Comparison of ENCODE assay signal across 25 cellular contexts in the genomic region with DNA sequence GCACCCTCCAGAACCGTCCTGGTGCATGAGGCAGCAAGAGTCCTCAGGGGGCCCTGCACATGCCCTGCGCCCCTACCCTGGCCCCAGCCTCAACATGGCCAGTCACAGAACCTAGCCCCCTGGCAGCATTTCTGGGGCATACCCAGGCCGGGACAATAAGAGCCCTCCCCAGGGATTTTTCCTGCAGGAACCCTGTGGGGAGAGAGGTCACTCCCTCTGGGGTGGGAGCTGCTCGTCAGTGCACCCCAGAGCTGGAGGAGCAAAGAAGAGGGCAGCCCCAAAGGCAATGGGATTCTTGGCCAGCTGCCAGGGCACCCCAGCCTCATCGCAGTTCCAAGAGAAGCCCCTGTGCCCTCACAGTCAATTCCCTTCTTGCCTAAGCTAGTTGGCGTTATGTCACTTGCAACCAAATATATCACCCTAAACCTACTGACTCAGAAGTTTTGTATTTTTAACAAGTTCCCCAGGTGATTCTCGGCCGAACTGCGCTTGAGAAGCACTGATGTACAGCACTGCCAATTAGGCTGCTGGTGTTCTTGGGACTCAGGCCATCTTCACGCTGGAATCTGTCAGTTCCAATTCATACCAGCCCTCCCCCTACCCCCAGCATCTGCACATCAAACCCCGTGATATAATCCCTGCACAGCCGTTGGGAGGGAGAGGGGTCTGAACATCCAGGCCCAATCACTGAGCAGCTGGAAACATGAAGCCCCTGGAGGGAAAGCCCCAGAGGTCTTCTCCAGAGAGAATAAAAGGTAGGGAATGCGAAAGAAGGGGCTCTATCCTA.
DNase-seq lines count a peak whose midpoint lies in the region; ATAC-seq and TF ChIP-seq lines count a peak whose summit lies in the region.
"Had no signal": no experiment of that assay in that cellular context is flagged by ENCODE, and none has a peak within 500 bp of the region (broad histone marks: within the 10 kb centered on the region; RNA-seq: fewer than 3 reads in every experiment).

No MANE protein-coding gene starts in this region.

- H3K4me3 ChIP-seq in left ventricle myocardium inferior (no peak overlapping the region), right cardiac atrium (ENCODE audit: low read length) (no peak overlapping the region)
- no peak overlapping the region for H3K4me3 ChIP-seq in CD8-positive, alpha-beta memory T cell (ENCODE audit: low read length)

- TF ChIP-seq CTCF in left ventricle myocardium inferior (IDR thresholded peaks at IDR 0.05; ENCODE audit: borderline replicate concordance): no peak

- POLR2A ChIA-PET in CD8-positive, alpha-beta memory T cell (lab: Charles Lee): no interaction called here

- intact Hi-C loops in left ventricle myocardium inferior (cut with micrococcal nuclease) (no loop called here), right cardiac atrium (cut with DNase I) (no loop called here), posterior vena cava (cut with DNase I) (no loop called here)

- 71% methylated on average over 13 of the region's 13 CpGs for WGBS in right cardiac atrium

- no peak overlapping the region for H3K27ac ChIP-seq in left ventricle myocardium inferior (replicated peaks)
- no peak overlapping the region for H3K27ac ChIP-seq in right cardiac atrium (ENCODE audit: low read length)
- H3K27ac ChIP-seq in CD8-positive, alpha-beta memory T cell (ENCODE audit: low read depth, low read length): no peak overlapping the region
- H3K27ac ChIP-seq: RWPE1 had no signal

- H3K27me3 ChIP-seq in left ventricle myocardium inferior (ENCODE audit: low read depth) (peaks cover 69% of the 10 kb centered on the region), right cardiac atrium (ENCODE audit: control insufficient read depth, insufficient read depth) (no peaks in the 10 kb centered on the region)
- H3K27me3 ChIP-seq in CD8-positive, alpha-beta memory T cell (ENCODE audit: insufficient read depth, low read length, poor library complexity, severe bottlenecking): no peaks in the 10 kb centered on the region

- CTCF ChIA-PET in CD8-positive, alpha-beta memory T cell (lab: Charles Lee): interaction anchor here (1.3 kb wide), 1 partner anchor 30 kb away, joined by 4 read pairs; no protein-coding TSS in a partner anchor

- H3K4me1 ChIP-seq in left ventricle myocardium inferior: no peaks in the 10 kb centered on the region
- no peaks in the 10 kb centered on the region for H3K4me1 ChIP-seq in right cardiac atrium (ENCODE audit: control insufficient read depth, insufficient read depth, low read length)
- no peaks in the 10 kb centered on the region for H3K4me1 ChIP-seq in CD8-positive, alpha-beta memory T cell (ENCODE audit: insufficient read depth, low read length)

- DNase-seq in left ventricle myocardium inferior (peak; percentile 10), right cardiac atrium (no peak), left kidney (ENCODE audit: low read depth, low spot score) (peak; percentile 12), posterior vena cava (ENCODE audit: low spot score) (peak; percentile 74), foreskin melanocyte (no peak)
- DNase-seq in CD8-positive, alpha-beta memory T cell: no peak
- DNase-seq: AML-193; C1 segment of cervical spinal cord; Calu3; CD8-positive, alpha-beta T cell; DMS153; GOT3; HCEC 1CT; Karpas-422; MV-4-11; NCI-H1105 treated with DMSO at 0.1 percent for 48 hours; NCI-H2081; NCI-H446; NCI-H69; NK-92 treated with Interleukin-12 subunit alpha and Interleukin-12 subunit beta, amount 100 ng/mL, for 24 hours; SIG-M5; SK-N-SH had no signal

- H3K27ac Mint-ChIP-seq in CD8-positive, alpha-beta memory T cell: no peak overlapping the region
- H3K27ac Mint-ChIP-seq: CD8-positive, alpha-beta T cell had no signal

- no peaks in the 10 kb centered on the region for H3K36me3 Mint-ChIP-seq in CD8-positive, alpha-beta memory T cell
- H3K36me3 Mint-ChIP-seq: CD8-positive, alpha-beta T cell; IgD-negative memory B cell had no signal

- peaks cover 0 to 9% (median 3%) of the 10 kb centered on the region in 5 donors for H3K9me3 Mint-ChIP-seq in CD8-positive, alpha-beta memory T cell

- no peaks in the 10 kb centered on the region for H3K4me1 Mint-ChIP-seq in CD8-positive, alpha-beta memory T cell
- H3K4me1 Mint-ChIP-seq: IgD-negative memory B cell had no signal

- peaks cover 12% of the 10 kb centered on the region for H3K9me3 ChIP-seq in left ventricle myocardium inferior (replicated peaks)
- H3K9me3 ChIP-seq in right cardiac atrium (ENCODE audit: control insufficient read depth, low read length): no peaks in the 10 kb centered on the region
- no peaks in the 10 kb centered on the region for H3K9me3 ChIP-seq in CD8-positive, alpha-beta memory T cell (ENCODE audit: low read length)
- H3K9me3 ChIP-seq: SK-N-SH had no signal

- H3K36me3 ChIP-seq in left ventricle myocardium inferior: no peaks in the 10 kb centered on the region
- no peaks in the 10 kb centered on the region for H3K36me3 ChIP-seq in CD8-positive, alpha-beta memory T cell (ENCODE audit: insufficient read depth, low read length)

- H3K4me3 Mint-ChIP-seq in CD8-positive, alpha-beta memory T cell: no peak overlapping the region
- H3K4me3 Mint-ChIP-seq: CD8-positive, alpha-beta T cell; IgD-negative memory B cell had no signal

- ATAC-seq in right cardiac atrium (no peak), HG02571 (IDR thresholded peaks at IDR 0.05; ENCODE audit: unreplicated experiment) (no peak)
- ATAC-seq: CD8-positive, alpha-beta T cell had no signal

- peaks cover 6 to 25% of the 10 kb centered on the region in 2 donors for H3K27me3 Mint-ChIP-seq in CD8-positive, alpha-beta memory T cell

Comparison
In these comparisons a context has a peak if more than half of its experiments do, and no peak if none do; other contexts are left out.
1. DNase-seq: peak in left ventricle myocardium inferior (single experiment), left kidney (single experiment) and posterior vena cava (single experiment); none in right cardiac atrium (0 of 3), foreskin melanocyte (single experiment) and CD8-positive, alpha-beta memory T cell (0 of 5).